Comparison of ENCODE assay signal across 22 cellular contexts in the genomic region with DNA sequence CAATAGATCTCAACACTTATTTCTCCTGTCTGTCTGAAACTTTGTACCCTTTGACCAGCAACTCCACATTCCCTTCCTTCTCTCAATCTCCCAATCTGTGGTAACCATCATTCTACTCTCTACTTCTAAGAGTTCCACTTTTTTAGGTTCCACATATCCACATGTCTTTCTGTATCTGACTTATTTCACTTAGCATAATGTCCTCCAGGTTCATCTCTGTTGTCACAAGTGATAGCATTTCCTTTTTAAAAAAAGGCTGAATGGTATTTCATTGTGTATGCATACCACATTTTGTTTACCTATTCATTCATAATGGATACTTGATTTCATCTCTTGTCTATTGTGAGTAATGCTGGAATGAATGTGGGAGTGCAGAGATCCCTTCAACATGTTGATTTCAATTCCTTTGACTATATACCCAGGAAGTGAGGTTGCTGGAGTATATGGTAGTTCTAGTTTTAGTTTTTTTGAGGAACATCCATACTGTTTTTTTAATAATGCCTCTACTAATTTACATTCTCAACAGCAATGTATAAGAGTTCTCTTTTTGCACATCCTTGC.
"Had no signal": no experiment of that assay in that cellular context is flagged by ENCODE, and none has a peak within 500 bp of the region (broad histone marks: within the 10 kb centered on the region; RNA-seq: fewer than 3 reads in every experiment).

No MANE protein-coding gene starts in this region.

- H3K27ac ChIP-seq: coronary artery, left ventricle myocardium inferior, prostate gland, right lobe of liver, suprapubic skin, upper lobe of right lung had no signal

- H3K9me3 ChIP-seq: prostate gland, right lobe of liver, suprapubic skin, upper lobe of right lung had no signal

- H3K4me1 ChIP-seq: left ventricle myocardium inferior, prostate gland, right lobe of liver, upper lobe of right lung had no signal

- H3K36me3 ChIP-seq: left ventricle myocardium inferior, prostate gland, right lobe of liver, suprapubic skin, upper lobe of right lung had no signal

- H3K4me3 ChIP-seq: coronary artery, left ventricle myocardium inferior, prostate gland, right lobe of liver, suprapubic skin, upper lobe of right lung had no signal

- DNase-seq: activated CD4-positive, alpha-beta memory T cell treated with anti-CD3 and anti-CD28 coated beads, Interleukin-2, amount 10 ng/mL, durations not matched to agents 7 days and 5 days; activated CD4-positive, alpha-beta T cell treated with anti-CD3 and anti-CD28 coated beads for 1 hour; activated CD8-positive, alpha-beta memory T cell treated with anti-CD3 and anti-CD28 coated beads, Interleukin-2, amount 50 U/mL, for 4 hours; activated gamma-delta T cell treated with Interleukin-2 at 50 U/mL for 16 hours; activated naive CD8-positive, alpha-beta T cell treated with anti-CD3 and anti-CD28 coated beads for 36 hours; activated T-cell treated with anti-CD3 and anti-CD28 coated beads, Interleukin-2, amount 50 U/mL, for 72 hours; anterior cingulate cortex; effector CD8-positive, alpha-beta T cell; glutamatergic neuron; immature natural killer cell; left ventricle myocardium inferior; mesenchymal stem cell; nephron progenitor cell; right lobe of liver; stimulated activated CD8-positive, alpha-beta memory T cell treated with anti-CD3 and anti-CD28 coated beads, Interleukin-4, amount 100 ng/mL, for 48 hours; stimulated activated naive CD8-positive, alpha-beta T cell treated with anti-CD3 and anti-CD28 coated beads, Interleukin-15, Interleukin-2, amounts not matched to agents 100 U/mL and 50 U/mL, for 24 hours; T-cell; T1000; upper lobe of right lung had no signal

- ATAC-seq: activated T-cell treated with anti-CD3 and anti-CD28 coated beads, Interleukin-2, amount 50 U/mL, for 72 hours; right lobe of liver; stimulated activated naive CD8-positive, alpha-beta T cell treated with anti-CD3 and anti-CD28 coated beads, Interleukin-15, Interleukin-2, amounts not matched to agents 100 U/mL and 50 U/mL, for 24 hours; T-cell; upper lobe of right lung had no signal

- H3K27me3 ChIP-seq: right lobe of liver, suprapubic skin, upper lobe of right lung had no signal
